15 cellular contexts compared by ENCODE assay signal in the genomic region with DNA sequence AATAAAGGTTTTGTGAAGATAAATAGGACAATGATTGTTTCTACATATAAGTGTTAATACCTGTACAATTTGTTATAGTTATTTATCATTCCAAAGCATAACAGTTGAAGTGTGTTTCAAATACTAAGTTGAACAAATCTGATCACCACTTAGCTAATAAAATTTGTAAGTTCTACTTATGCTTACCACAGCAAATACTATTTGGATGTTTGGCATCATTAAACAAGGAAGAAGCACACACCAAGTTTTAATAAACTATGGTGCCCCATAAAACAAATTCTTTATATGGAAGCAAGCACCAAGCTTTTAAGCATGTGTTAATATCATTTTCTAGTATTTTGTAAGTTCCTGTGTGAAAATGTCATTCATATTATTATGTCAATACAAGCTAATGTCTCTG.
"Had no signal": no experiment of that assay in that cellular context is flagged by ENCODE, and none has a peak within 500 bp of the region (broad histone marks: within the 10 kb centered on the region; RNA-seq: fewer than 3 reads in every experiment).

No MANE protein-coding gene starts in this region.

- H3K27me3 ChIP-seq: sigmoid colon had no signal

- H3K4me3 ChIP-seq: sigmoid colon, thoracic aorta, uterus had no signal

- H3K9me3 ChIP-seq: sigmoid colon, thoracic aorta, uterus had no signal

- ATAC-seq: activated T-cell treated with anti-CD3 and anti-CD28 coated beads, Interleukin-2, amount 50 U/mL, for 4 hours; naive thymus-derived CD8-positive, alpha-beta T cell; stimulated activated naive CD8-positive, alpha-beta T cell treated with anti-CD3 and anti-CD28 coated beads, Interleukin-15, Interleukin-2, amounts not matched to agents 100 U/mL and 50 U/mL, for 24 hours had no signal

- H3K4me1 ChIP-seq: sigmoid colon, uterus had no signal

- DNase-seq: activated CD4-positive, alpha-beta T cell treated with anti-CD3 and anti-CD28 coated beads, Interleukin-2, amount 50 U/mL, for 48 hours; activated CD4-positive, CD25-positive, alpha-beta regulatory T cell treated with anti-CD3 and anti-CD28 coated beads, Interleukin-2, amount 50 U/mL, for 72 hours; activated effector memory CD4-positive, alpha-beta T cell treated with anti-CD3 and anti-CD28 coated beads, Interleukin-2, amount 50 U/mL, for 16 hours; activated T-cell treated with anti-CD3 and anti-CD28 coated beads, Interleukin-2, amount 50 U/mL, for 4 hours; anterior cingulate cortex; endodermal cell; naive thymus-derived CD8-positive, alpha-beta T cell; nucleus accumbens; sigmoid colon; stimulated activated CD4-positive, alpha-beta T cell treated with anti-CD3 and anti-CD28 coated beads, Interleukin-12 subunit alpha, Interleukin-12 subunit beta, amount 100 ng/mL, for 4 hours; stimulated activated CD4-positive, alpha-beta T cell treated with anti-CD3 and anti-CD28 coated beads, Interleukin-2, amount 100 ng/mL, for 48 hours; stimulated activated naive CD8-positive, alpha-beta T cell treated with anti-CD3 and anti-CD28 coated beads, Interleukin-15, Interleukin-2, amounts not matched to agents 100 U/mL and 50 U/mL, for 24 hours; T-helper 9 cell; uterus had no signal

- H3K27ac ChIP-seq: thoracic aorta had no signal

- H3K36me3 ChIP-seq: sigmoid colon, thoracic aorta, uterus had no signal
